28 cellular contexts compared by ENCODE assay signal in the genomic region with DNA sequence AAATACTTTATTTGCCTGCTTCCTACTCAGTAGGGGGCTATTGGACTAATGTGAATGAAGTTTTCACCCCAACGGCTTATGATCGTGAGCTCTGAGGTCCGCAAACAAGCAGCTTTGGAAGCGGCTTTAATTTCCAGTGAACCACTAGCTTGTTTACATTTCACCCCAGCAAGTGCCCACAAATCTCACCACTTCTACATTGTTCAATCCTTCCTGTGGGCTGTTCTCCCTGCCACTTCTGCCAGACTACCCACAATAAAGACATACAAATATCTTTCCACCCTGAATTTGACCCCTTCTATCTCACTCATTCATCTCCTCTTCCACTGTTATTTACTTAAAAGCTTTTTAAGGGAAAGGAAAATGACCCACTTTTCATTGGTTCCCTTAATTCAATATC.
A peak's percentile ranks its signal among the peaks of the same experiment; 100 is the strongest.
DNase-seq lines count a peak whose midpoint lies in the region; ATAC-seq and TF ChIP-seq lines count a peak whose summit lies in the region.
"Had no signal": no experiment of that assay in that cellular context is flagged by ENCODE, and none has a peak within 500 bp of the region (broad histone marks: within the 10 kb centered on the region; RNA-seq: fewer than 3 reads in every experiment).

No MANE protein-coding gene starts in this region.

- DNase-seq in activated naive CD8-positive, alpha-beta T cell treated with anti-CD3 and anti-CD28 coated beads for 36 hours: no peak
- DNase-seq in activated naive CD8-positive, alpha-beta T cell treated with anti-CD3 and anti-CD28 coated beads, Interleukin-2, amount 50 U/mL, for 24 hours: no peak
- DNase-seq in M059J (ENCODE audit: low read depth) (peak; percentile 53), astrocyte of the hippocampus (ENCODE audit: low read depth, low spot score) (peak; percentile 56), transverse colon (no peak), NCI-H345 (lab: John Stamatoyannopoulos, UW) (no peak), posterior vena cava (ENCODE audit: low spot score) (no peak)
- no peak for DNase-seq in activated naive CD4-positive, alpha-beta T cell treated with Interleukin-2 at 50 U/mL for 16 hours
- DNase-seq: ACHN; activated CD4-positive, alpha-beta T cell treated with anti-CD3 and anti-CD28 coated beads for 4 hours; activated effector memory CD4-positive, alpha-beta T cell treated with anti-CD3 and anti-CD28 coated beads, Interleukin-2, amount 50 U/mL, for 16 hours; activated T-cell treated with anti-CD3 and anti-CD28 coated beads, Interleukin-2, amount 50 U/mL, for 1 hour; esophagus squamous epithelium; foreskin keratinocyte; H7; heart left ventricle; NCI-H1048; NCI-H1694 treated with DMSO at 0.1 percent for 48 hours; NCI-H526 treated with DMSO at 0.1 percent for 48 hours; Right ventricle myocardium superior; spleen; T1000; WERI-Rb-1 had no signal

- H3K4me3 ChIP-seq in transverse colon: no peak overlapping the region
- H3K4me3 ChIP-seq: esophagus squamous epithelium, heart left ventricle, spleen, tibial nerve had no signal

- no peaks in the 10 kb centered on the region for H3K9me3 ChIP-seq in transverse colon
- H3K9me3 ChIP-seq: esophagus squamous epithelium, heart left ventricle, spleen, tibial nerve had no signal

- H3K27ac ChIP-seq in transverse colon: peak overlapping the region in 3 of 4 donors; percentile 19 to 67 (median 65)
- H3K27ac ChIP-seq: esophagus squamous epithelium, foreskin keratinocyte, WERI-Rb-1 had no signal

- peaks cover 21% of the 10 kb centered on the region for H3K4me1 Mint-ChIP-seq in activated naive CD8-positive, alpha-beta T cell treated with anti-CD3 and anti-CD28 coated beads for 36 hours
- peaks cover 6% of the 10 kb centered on the region for H3K4me1 Mint-ChIP-seq in activated naive CD8-positive, alpha-beta T cell treated with anti-CD3 and anti-CD28 coated beads, Interleukin-2, amount 50 U/mL, for 24 hours
- H3K4me1 Mint-ChIP-seq: B cell; central memory CD8-positive, alpha-beta T cell had no signal

- in situ Hi-C loops in transverse colon (cut with MboI; ENCODE audit: low pct_ligation_motif_present in 1 of 4, low pct_unique_long_range_greater_than_20kb in 1 of 4, low sequenced_read_pairs in 3 of 4): no loop called here

- peaks cover 0 to 22% (median 11%) of the 10 kb centered on the region in 4 donors for H3K4me1 ChIP-seq in transverse colon

- no peak for TF ChIP-seq EP300 in transverse colon (IDR thresholded peaks at IDR 0.05; ENCODE audit: low read depth)

- intact Hi-C loops in transverse colon (cut with DNase I; ENCODE audit: low total_unique reads) (no loop called here), posterior vena cava (cut with DNase I) (no loop called here)

- H3K36me3 ChIP-seq in transverse colon: peaks cover 0 to 49% (median 14%) of the 10 kb centered on the region in 4 donors

- no peak for TF ChIP-seq POLR2A in transverse colon (IDR thresholded peaks at IDR 0.05)

- no peaks in the 10 kb centered on the region for H3K27me3 ChIP-seq in transverse colon
- H3K27me3 ChIP-seq: esophagus squamous epithelium, foreskin keratinocyte, heart left ventricle, spleen, tibial nerve had no signal

- H3K27ac Mint-ChIP-seq in activated naive CD8-positive, alpha-beta T cell treated with anti-CD3 and anti-CD28 coated beads for 36 hours: peak overlapping the region; percentile 68
- H3K27ac Mint-ChIP-seq in activated naive CD8-positive, alpha-beta T cell treated with anti-CD3 and anti-CD28 coated beads, Interleukin-2, amount 50 U/mL, for 24 hours: no peak overlapping the region
- H3K27ac Mint-ChIP-seq: B cell had no signal

- no peak for TF ChIP-seq CTCF in transverse colon (IDR thresholded peaks at IDR 0.05)

- WGBS in transverse colon (ENCODE audit: low coverage in 1 of 2), 2 donors: 70 to 87% methylated on average over 4 of the region's 4 CpGs

- H3K36me3 Mint-ChIP-seq in activated naive CD8-positive, alpha-beta T cell treated with anti-CD3 and anti-CD28 coated beads for 36 hours: no peaks in the 10 kb centered on the region
- no peaks in the 10 kb centered on the region for H3K36me3 Mint-ChIP-seq in activated naive CD8-positive, alpha-beta T cell treated with anti-CD3 and anti-CD28 coated beads, Interleukin-2, amount 50 U/mL, for 24 hours (ENCODE audit: low read depth)

- H3K9me3 Mint-ChIP-seq in activated naive CD8-positive, alpha-beta T cell treated with anti-CD3 and anti-CD28 coated beads for 36 hours: no peaks in the 10 kb centered on the region
- no peaks in the 10 kb centered on the region for H3K9me3 Mint-ChIP-seq in activated naive CD8-positive, alpha-beta T cell treated with anti-CD3 and anti-CD28 coated beads, Interleukin-2, amount 50 U/mL, for 24 hours
- H3K9me3 Mint-ChIP-seq: central memory CD8-positive, alpha-beta T cell had no signal

- H3K27me3 Mint-ChIP-seq in activated naive CD8-positive, alpha-beta T cell treated with anti-CD3 and anti-CD28 coated beads for 36 hours: peaks cover 15% of the 10 kb centered on the region
- no peaks in the 10 kb centered on the region for H3K27me3 Mint-ChIP-seq in activated naive CD8-positive, alpha-beta T cell treated with anti-CD3 and anti-CD28 coated beads, Interleukin-2, amount 50 U/mL, for 24 hours
- H3K27me3 Mint-ChIP-seq: B cell; central memory CD8-positive, alpha-beta T cell; progenitor cell of endocrine pancreas had no signal

- no peak for ATAC-seq in activated naive CD8-positive, alpha-beta T cell treated with anti-CD3 and anti-CD28 coated beads, Interleukin-2, amount 50 U/mL, for 24 hours
- ATAC-seq: foreskin keratinocyte, heart left ventricle, Panc1 had no signal

- no peak overlapping the region for H3K4me3 Mint-ChIP-seq in activated naive CD8-positive, alpha-beta T cell treated with anti-CD3 and anti-CD28 coated beads for 36 hours
- H3K4me3 Mint-ChIP-seq in activated naive CD8-positive, alpha-beta T cell treated with anti-CD3 and anti-CD28 coated beads, Interleukin-2, amount 50 U/mL, for 24 hours: no peak overlapping the region
- H3K4me3 Mint-ChIP-seq: B cell; central memory CD8-positive, alpha-beta T cell had no signal

Comparison
In these comparisons a context has a peak if more than half of its experiments do, and no peak if none do; other contexts are left out.
1. DNase-seq: peak in M059J (single experiment) and astrocyte of the hippocampus (single experiment); none in activated naive CD8-positive, alpha-beta T cell treated with anti-CD3 and anti-CD28 coated beads for 36 hours (single experiment), activated naive CD8-positive, alpha-beta T cell treated with anti-CD3 and anti-CD28 coated beads, Interleukin-2, amount 50 U/mL, for 24 hours (single experiment), transverse colon (single experiment), NCI-H345 (single experiment), posterior vena cava (single experiment) and activated naive CD4-positive, alpha-beta T cell treated with Interleukin-2 at 50 U/mL for 16 hours (single experiment).